ENCODE assay signal across 8 cellular contexts in genomic region chr4:190014771-190015537, GRCh38. TPM values are rescaled to one million over a fixed set of nuclear protein-coding genes. Genes with fewer than 3 reads are reported as not detected.
DNase-seq lines count a peak whose midpoint lies in the region; ATAC-seq, FAIRE-seq and TF ChIP-seq lines count a peak whose summit lies in the region.

No MANE protein-coding gene starts in this region.

- H3K36me3 ChIP-seq in DOHH2 (ENCODE audit: control insufficient read depth, low read length) (no peaks in the 10 kb centered on the region), neuron (ENCODE audit: insufficient read depth, low read length) (no peaks in the 10 kb centered on the region)

- no peaks in the 10 kb centered on the region for H3F3A ChIP-seq in DOHH2 (ENCODE audit: control insufficient read depth, insufficient read depth)

- no peak for FAIRE-seq in HTR-8/SVneo (lab: Jason Lieb, UNC)

- DNase-seq in chondrocyte (ENCODE audit: low spot score) (peak; percentile 92), GOT3 (lab: John Stamatoyannopoulos, UW) (no peak), NAMALWA (ENCODE audit: low spot score) (no peak), NCI-H1694 treated with DMSO at 0.1 percent for 48 hours (lab: John Stamatoyannopoulos, UW) (no peak), HTR-8/SVneo (ENCODE audit: insufficient read length, low spot score) (no peak)

- H3K4me1 Mint-ChIP-seq in chondrocyte (ENCODE audit: low read depth): no peaks in the 10 kb centered on the region

- H4K20me1 ChIP-seq in DOHH2 (ENCODE audit: control insufficient read depth, insufficient read depth, low read depth, low read length): no peaks in the 10 kb centered on the region

- H3K4me3 ChIP-seq in DOHH2 (ENCODE audit: low read length): peak overlapping the region; percentile 78
- peak overlapping the region; percentile 26 for H3K4me3 ChIP-seq in neuron (ENCODE audit: low read length)

- H2AFZ ChIP-seq in neuron (ENCODE audit: low read depth, low read length): no peak overlapping the region

- peak overlapping the region; percentile 34 for H3K27ac ChIP-seq in DOHH2 (ENCODE audit: low read depth, low read length)

- no peaks in the 10 kb centered on the region for H3K9me2 ChIP-seq in DOHH2 (replicated peaks; ENCODE audit: control insufficient read depth, low read length)

- H3K4me1 ChIP-seq in DOHH2 (ENCODE audit: control insufficient read depth, low read length) (peaks cover 6% of the 10 kb centered on the region; the same call in 1 of the 2 replicates), neuron (ENCODE audit: insufficient read depth, low read length) (peaks cover 5% of the 10 kb centered on the region)

- H3K36me3 Mint-ChIP-seq in chondrocyte (ENCODE audit: low read depth): peaks cover 1% of the 10 kb centered on the region

- H3K27me3 Mint-ChIP-seq in chondrocyte (ENCODE audit: low read depth): no peaks in the 10 kb centered on the region

- H3K4me3 Mint-ChIP-seq in chondrocyte (ENCODE audit: unreplicated experiment): no peak overlapping the region

- ATAC-seq in HG02885 (IDR thresholded peaks at IDR 0.05; ENCODE audit: poor library complexity, unreplicated experiment): peak; percentile 70

- no peak for TF ChIP-seq CTCF in DOHH2 (IDR thresholded peaks at IDR 0.05; ENCODE audit: low read depth, low read length, poor library complexity, severe bottlenecking)
- TF ChIP-seq CTCF in chondrocyte (IDR thresholded peaks at IDR 0.05): no peak

- H3K9me3 Mint-ChIP-seq in chondrocyte (ENCODE audit: low read depth): peaks cover 20% of the 10 kb centered on the region

- H3K27me3 ChIP-seq in DOHH2 (ENCODE audit: control insufficient read depth, low read length) (peaks cover 24% of the 10 kb centered on the region), neuron (ENCODE audit: insufficient read depth, low read length) (peaks cover 65% of the 10 kb centered on the region)

- no peak overlapping the region for H3K27ac Mint-ChIP-seq in chondrocyte (ENCODE audit: unreplicated experiment)

- H3K79me2 ChIP-seq in DOHH2 (ENCODE audit: control insufficient read depth, low read length): 0 out of 2 replicates have a peak, but pooled peaks cover 4% of the 10 kb centered on the region

- H3K9me3 ChIP-seq in DOHH2 (ENCODE audit: control insufficient read depth, insufficient read depth, low read length): no peaks in the 10 kb centered on the region
- H3K9me3 ChIP-seq in neuron (ENCODE audit: low read length): peaks cover 7% of the 10 kb centered on the region

- peak overlapping the region; percentile 76 for H3K4me2 ChIP-seq in DOHH2 (ENCODE audit: low read length)

RNA-seq across cellular contexts. Expression of gene FRG2, which starts 12.1 kb away (rescaled TPM):
- total RNA-seq in chondrocyte: not detected in 3 replicates

RNA-seq across cellular contexts. Expression of gene DBET, which starts 49.3 kb away (rescaled TPM):
- total RNA-seq in chondrocyte: not detected in 3 replicates
